Comparison of ENCODE assay signal across 1 cellular context in genomic region chr6:87700351-87700728, GRCh38.
TF ChIP-seq lines count a peak whose summit lies in the region.

No MANE protein-coding gene starts in this region.

TF ChIP-seq in K562, 482 proteins besides CTCF, POLR2A, EP300 and RAD21 (continued from another document and continues in another):
- TF ChIP-seq, protein P1, sequence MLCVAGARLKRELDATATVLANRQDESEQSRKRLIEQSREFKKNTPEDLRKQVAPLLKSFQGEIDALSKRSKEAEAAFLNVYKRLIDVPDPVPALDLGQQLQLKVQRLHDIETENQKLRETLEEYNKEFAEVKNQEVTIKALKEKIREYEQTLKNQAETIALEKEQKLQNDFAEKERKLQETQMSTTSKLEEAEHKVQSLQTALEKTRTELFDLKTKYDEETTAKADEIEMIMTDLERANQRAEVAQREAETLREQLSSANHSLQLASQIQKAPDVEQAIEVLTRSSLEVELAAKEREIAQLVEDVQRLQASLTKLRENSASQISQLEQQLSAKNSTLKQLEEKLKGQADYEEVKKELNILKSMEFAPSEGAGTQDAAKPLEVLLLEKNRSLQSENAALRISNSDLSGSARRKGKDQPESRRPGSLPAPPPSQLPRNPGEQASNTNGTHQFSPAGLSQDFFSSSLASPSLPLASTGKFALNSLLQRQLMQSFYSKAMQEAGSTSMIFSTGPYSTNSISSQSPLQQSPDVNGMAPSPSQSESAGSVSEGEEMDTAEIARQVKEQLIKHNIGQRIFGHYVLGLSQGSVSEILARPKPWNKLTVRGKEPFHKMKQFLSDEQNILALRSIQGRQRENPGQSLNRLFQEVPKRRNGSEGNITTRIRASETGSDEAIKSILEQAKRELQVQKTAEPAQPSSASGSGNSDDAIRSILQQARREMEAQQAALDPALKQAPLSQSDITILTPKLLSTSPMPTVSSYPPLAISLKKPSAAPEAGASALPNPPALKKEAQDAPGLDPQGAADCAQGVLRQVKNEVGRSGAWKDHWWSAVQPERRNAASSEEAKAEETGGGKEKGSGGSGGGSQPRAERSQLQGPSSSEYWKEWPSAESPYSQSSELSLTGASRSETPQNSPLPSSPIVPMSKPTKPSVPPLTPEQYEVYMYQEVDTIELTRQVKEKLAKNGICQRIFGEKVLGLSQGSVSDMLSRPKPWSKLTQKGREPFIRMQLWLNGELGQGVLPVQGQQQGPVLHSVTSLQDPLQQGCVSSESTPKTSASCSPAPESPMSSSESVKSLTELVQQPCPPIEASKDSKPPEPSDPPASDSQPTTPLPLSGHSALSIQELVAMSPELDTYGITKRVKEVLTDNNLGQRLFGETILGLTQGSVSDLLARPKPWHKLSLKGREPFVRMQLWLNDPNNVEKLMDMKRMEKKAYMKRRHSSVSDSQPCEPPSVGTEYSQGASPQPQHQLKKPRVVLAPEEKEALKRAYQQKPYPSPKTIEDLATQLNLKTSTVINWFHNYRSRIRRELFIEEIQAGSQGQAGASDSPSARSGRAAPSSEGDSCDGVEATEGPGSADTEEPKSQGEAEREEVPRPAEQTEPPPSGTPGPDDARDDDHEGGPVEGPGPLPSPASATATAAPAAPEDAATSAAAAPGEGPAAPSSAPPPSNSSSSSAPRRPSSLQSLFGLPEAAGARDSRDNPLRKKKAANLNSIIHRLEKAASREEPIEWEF (CRISPR knock-in tag; IDR thresholded peaks at IDR 0.05) = 0 out of 2 replicates have a peak, but pooled peaks have one; percentile 2
- no peak for TF ChIP-seq HNRNPUL1 (IDR thresholded peaks at IDR 0.05; ENCODE audit: low read length)
- TF ChIP-seq BDP1 (IDR thresholded peaks at IDR 0.05; ENCODE audit: insufficient read depth, insufficient read length) = no peak
- TF ChIP-seq KDM5B (IDR thresholded peaks at IDR 0.05; ENCODE audit: insufficient replicate concordance, low read depth, low read length) = no peak
- TF ChIP-seq ZNF764 (CRISPR knock-in tag; IDR thresholded peaks at IDR 0.05; ENCODE audit: low read depth) = no peak
- TF ChIP-seq MAX (CRISPR knock-in tag; IDR thresholded peaks at IDR 0.05) = no peak
- TF ChIP-seq NONO (IDR thresholded peaks at IDR 0.05; ENCODE audit: low read depth in 2 of 2, low read length in 1 of 2) = no peak
- no peak for TF ChIP-seq ELF1 (tag; IDR thresholded peaks at IDR 0.05)
- no peak for TF ChIP-seq MAFG (tag; conservative IDR thresholded peaks at IDR 0.05)
- TF ChIP-seq HDGF (IDR thresholded peaks at IDR 0.05) = no peak
- no peak for TF ChIP-seq ZNF224 (CRISPR knock-in tag; IDR thresholded peaks at IDR 0.05)
- 0 out of 2 replicates have a peak, but pooled peaks have one; percentile 25 for TF ChIP-seq ELF2 (CRISPR knock-in tag; IDR thresholded peaks at IDR 0.05)
- peak in 1 of 2 experiments; percentile 45; a peak in 1 of 4 replicates for TF ChIP-seq SIN3A (IDR thresholded peaks at IDR 0.05; ENCODE audit: borderline replicate concordance in 2 of 2, control insufficient read depth in 1 of 2, low read depth in 2 of 2, low read length in 2 of 2)
- TF ChIP-seq PML (IDR thresholded peaks at IDR 0.05; ENCODE audit: low read length) = no peak
- TF ChIP-seq, protein P2, sequence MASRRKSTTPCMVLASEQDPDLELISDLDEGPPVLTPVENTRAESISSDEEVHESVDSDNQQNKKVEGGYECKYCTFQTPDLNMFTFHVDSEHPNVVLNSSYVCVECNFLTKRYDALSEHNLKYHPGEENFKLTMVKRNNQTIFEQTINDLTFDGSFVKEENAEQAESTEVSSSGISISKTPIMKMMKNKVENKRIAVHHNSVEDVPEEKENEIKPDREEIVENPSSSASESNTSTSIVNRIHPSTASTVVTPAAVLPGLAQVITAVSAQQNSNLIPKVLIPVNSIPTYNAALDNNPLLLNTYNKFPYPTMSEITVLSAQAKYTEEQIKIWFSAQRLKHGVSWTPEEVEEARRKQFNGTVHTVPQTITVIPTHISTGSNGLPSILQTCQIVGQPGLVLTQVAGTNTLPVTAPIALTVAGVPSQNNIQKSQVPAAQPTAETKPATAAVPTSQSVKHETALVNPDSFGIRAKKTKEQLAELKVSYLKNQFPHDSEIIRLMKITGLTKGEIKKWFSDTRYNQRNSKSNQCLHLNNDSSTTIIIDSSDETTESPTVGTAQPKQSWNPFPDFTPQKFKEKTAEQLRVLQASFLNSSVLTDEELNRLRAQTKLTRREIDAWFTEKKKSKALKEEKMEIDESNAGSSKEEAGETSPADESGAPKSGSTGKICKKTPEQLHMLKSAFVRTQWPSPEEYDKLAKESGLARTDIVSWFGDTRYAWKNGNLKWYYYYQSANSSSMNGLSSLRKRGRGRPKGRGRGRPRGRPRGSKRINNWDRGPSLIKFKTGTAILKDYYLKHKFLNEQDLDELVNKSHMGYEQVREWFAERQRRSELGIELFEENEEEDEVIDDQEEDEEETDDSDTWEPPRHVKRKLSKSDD (conservative IDR thresholded peaks at IDR 0.05; ENCODE audit: low read length) = no peak
- TF ChIP-seq BMI1 (IDR thresholded peaks at IDR 0.05; ENCODE audit: low read length) = no peak
- no peak for TF ChIP-seq HINFP (tag; conservative IDR thresholded peaks at IDR 0.05; ENCODE audit: low read depth)
- TF ChIP-seq CBX8 (IDR thresholded peaks at IDR 0.05; ENCODE audit: borderline replicate concordance, extremely low read depth, low read depth, low read length, poor library complexity, severe bottlenecking) = no peak
- no peak for TF ChIP-seq ZNF431 (CRISPR knock-in tag; IDR thresholded peaks at IDR 0.05)
- TF ChIP-seq PCBP1 (IDR thresholded peaks at IDR 0.05; ENCODE audit: low read depth, low read length, poor library complexity, severe bottlenecking) = no peak
- no peak for TF ChIP-seq ZNF76 (CRISPR knock-in tag; IDR thresholded peaks at IDR 0.05; ENCODE audit: borderline replicate concordance)
- no peak for TF ChIP-seq TRIM24 (IDR thresholded peaks at IDR 0.05)
- no peak for TF ChIP-seq PHB (CRISPR knock-in tag; IDR thresholded peaks at IDR 0.05)
- TF ChIP-seq ZBTB7A (IDR thresholded peaks at IDR 0.05; ENCODE audit: borderline replicate concordance, control insufficient read depth, low read depth, low read length) = no peak
- TF ChIP-seq MTA1 (IDR thresholded peaks at IDR 0.05; ENCODE audit: borderline replicate concordance) = no peak
- TF ChIP-seq PRDM10 (IDR thresholded peaks at IDR 0.05; ENCODE audit: partially characterized antibody) = no peak
- TF ChIP-seq RBM25 (IDR thresholded peaks at IDR 0.05; ENCODE audit: low read depth, low read length, severe bottlenecking) = no peak
- TF ChIP-seq ZNF668 (CRISPR knock-in tag; IDR thresholded peaks at IDR 0.05) = no peak
- TF ChIP-seq, protein P3, sequence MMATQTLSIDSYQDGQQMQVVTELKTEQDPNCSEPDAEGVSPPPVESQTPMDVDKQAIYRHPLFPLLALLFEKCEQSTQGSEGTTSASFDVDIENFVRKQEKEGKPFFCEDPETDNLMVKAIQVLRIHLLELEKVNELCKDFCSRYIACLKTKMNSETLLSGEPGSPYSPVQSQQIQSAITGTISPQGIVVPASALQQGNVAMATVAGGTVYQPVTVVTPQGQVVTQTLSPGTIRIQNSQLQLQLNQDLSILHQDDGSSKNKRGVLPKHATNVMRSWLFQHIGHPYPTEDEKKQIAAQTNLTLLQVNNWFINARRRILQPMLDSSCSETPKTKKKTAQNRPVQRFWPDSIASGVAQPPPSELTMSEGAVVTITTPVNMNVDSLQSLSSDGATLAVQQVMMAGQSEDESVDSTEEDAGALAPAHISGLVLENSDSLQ (IDR thresholded peaks at IDR 0.05) = no peak
- no peak for TF ChIP-seq TFAP4 (CRISPR knock-in tag; IDR thresholded peaks at IDR 0.05; ENCODE audit: borderline replicate concordance)
- TF ChIP-seq ZNF263 (CRISPR knock-in tag; IDR thresholded peaks at IDR 0.05; ENCODE audit: borderline replicate concordance) = no peak
- TF ChIP-seq SLC30A9 (CRISPR knock-in tag; IDR thresholded peaks at IDR 0.05) = no peak
- TF ChIP-seq YBX1 (IDR thresholded peaks at IDR 0.05) = no peak
- TF ChIP-seq, protein P4, sequence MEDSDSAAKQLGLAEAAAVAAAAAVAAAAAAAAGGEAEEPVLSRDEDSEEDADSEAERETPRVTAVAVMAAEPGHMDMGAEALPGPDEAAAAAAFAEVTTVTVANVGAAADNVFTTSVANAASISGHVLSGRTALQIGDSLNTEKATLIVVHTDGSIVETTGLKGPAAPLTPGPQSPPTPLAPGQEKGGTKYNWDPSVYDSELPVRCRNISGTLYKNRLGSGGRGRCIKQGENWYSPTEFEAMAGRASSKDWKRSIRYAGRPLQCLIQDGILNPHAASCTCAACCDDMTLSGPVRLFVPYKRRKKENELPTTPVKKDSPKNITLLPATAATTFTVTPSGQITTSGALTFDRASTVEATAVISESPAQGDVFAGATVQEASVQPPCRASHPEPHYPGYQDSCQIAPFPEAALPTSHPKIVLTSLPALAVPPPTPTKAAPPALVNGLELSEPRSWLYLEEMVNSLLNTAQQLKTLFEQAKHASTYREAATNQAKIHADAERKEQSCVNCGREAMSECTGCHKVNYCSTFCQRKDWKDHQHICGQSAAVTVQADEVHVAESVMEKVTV (CRISPR knock-in tag; IDR thresholded peaks at IDR 0.05) = 0 out of 2 replicates have a peak, but pooled peaks have one; percentile 19
- TF ChIP-seq PHTF2 (CRISPR knock-in tag; IDR thresholded peaks at IDR 0.05) = no peak
- TF ChIP-seq ZNF316 (IDR thresholded peaks at IDR 0.05) = no peak
- TF ChIP-seq CREB1 (IDR thresholded peaks at IDR 0.05) = peak; percentile 9; the same call in 1 of the 2 replicates
- TF ChIP-seq CREB1 (CRISPR knock-in tag; IDR thresholded peaks at IDR 0.05) = no peak
- peak; percentile 38 for TF ChIP-seq HDAC3 (IDR thresholded peaks at IDR 0.05; ENCODE audit: borderline replicate concordance, partially characterized antibody)
- no peak for TF ChIP-seq U2AF1 (optimal IDR thresholded peaks at IDR 0.05; ENCODE audit: low read depth, low read length)
- TF ChIP-seq, protein P5, sequence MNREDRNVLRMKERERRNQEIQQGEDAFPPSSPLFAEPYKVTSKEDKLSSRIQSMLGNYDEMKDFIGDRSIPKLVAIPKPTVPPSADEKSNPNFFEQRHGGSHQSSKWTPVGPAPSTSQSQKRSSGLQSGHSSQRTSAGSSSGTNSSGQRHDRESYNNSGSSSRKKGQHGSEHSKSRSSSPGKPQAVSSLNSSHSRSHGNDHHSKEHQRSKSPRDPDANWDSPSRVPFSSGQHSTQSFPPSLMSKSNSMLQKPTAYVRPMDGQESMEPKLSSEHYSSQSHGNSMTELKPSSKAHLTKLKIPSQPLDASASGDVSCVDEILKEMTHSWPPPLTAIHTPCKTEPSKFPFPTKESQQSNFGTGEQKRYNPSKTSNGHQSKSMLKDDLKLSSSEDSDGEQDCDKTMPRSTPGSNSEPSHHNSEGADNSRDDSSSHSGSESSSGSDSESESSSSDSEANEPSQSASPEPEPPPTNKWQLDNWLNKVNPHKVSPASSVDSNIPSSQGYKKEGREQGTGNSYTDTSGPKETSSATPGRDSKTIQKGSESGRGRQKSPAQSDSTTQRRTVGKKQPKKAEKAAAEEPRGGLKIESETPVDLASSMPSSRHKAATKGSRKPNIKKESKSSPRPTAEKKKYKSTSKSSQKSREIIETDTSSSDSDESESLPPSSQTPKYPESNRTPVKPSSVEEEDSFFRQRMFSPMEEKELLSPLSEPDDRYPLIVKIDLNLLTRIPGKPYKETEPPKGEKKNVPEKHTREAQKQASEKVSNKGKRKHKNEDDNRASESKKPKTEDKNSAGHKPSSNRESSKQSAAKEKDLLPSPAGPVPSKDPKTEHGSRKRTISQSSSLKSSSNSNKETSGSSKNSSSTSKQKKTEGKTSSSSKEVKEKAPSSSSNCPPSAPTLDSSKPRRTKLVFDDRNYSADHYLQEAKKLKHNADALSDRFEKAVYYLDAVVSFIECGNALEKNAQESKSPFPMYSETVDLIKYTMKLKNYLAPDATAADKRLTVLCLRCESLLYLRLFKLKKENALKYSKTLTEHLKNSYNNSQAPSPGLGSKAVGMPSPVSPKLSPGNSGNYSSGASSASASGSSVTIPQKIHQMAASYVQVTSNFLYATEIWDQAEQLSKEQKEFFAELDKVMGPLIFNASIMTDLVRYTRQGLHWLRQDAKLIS (CRISPR knock-in tag; IDR thresholded peaks at IDR 0.05) = 0 out of 2 replicates have a peak, but pooled peaks have one; percentile 54
- no peak for TF ChIP-seq ZNF696 (CRISPR knock-in tag; conservative IDR thresholded peaks at IDR 0.05)
- TF ChIP-seq SMAD3 (CRISPR knock-in tag; conservative IDR thresholded peaks at IDR 0.05) = no peak
